In genomic region chr20:23150304-23151007, GRCh38 we compare ENCODE assay signal across 16 cellular contexts.
A peak's percentile ranks its signal among the peaks of the same experiment; 100 is the strongest.
DNase-seq lines count a peak whose midpoint lies in the region; ATAC-seq lines count a peak whose summit lies in the region.
"Had no signal": no experiment of that assay in that cellular context is flagged by ENCODE, and none has a peak within 500 bp of the region (broad histone marks: within the 10 kb centered on the region; RNA-seq: fewer than 3 reads in every experiment).

No MANE protein-coding gene starts in this region.

- H3K9me3 Mint-ChIP-seq in activated naive CD8-positive, alpha-beta T cell treated with anti-CD3 and anti-CD28 coated beads, Interleukin-2, amount 10 ng/mL, durations not matched to agents 7 days and 5 days, result no peaks in the 10 kb centered on the region
- no peaks in the 10 kb centered on the region for H3K9me3 Mint-ChIP-seq in activated naive CD8-positive, alpha-beta T cell treated with anti-CD3 and anti-CD28 coated beads, Interleukin-2, amount 50 U/mL, for 24 hours
- no peaks in the 10 kb centered on the region for H3K9me3 Mint-ChIP-seq in activated CD8-positive, alpha-beta memory T cell treated with anti-CD3 and anti-CD28 coated beads, Interleukin-2, amount 10 ng/mL, durations not matched to agents 7 days and 5 days (ENCODE audit: low read depth)
- no peaks in the 10 kb centered on the region for H3K9me3 Mint-ChIP-seq in activated T-cell treated with anti-CD3 and anti-CD28 coated beads, Interleukin-2, amount 50 U/mL, for 24 hours
- H3K9me3 Mint-ChIP-seq: natural killer cell treated with Interleukin-12 subunit alpha and Interleukin-12 subunit beta and Interleukin-15 and Interleukin-18, amount 100 ng/mL, for 72 hours had no signal

- POLR2A ChIA-PET in activated naive CD8-positive, alpha-beta T cell treated with anti-CD3 and anti-CD28 coated beads, Interleukin-2, amount 10 ng/mL, durations not matched to agents 7 days and 5 days (lab: Charles Lee), result no interaction called here

- H3K27ac Mint-ChIP-seq in activated naive CD8-positive, alpha-beta T cell treated with anti-CD3 and anti-CD28 coated beads, Interleukin-2, amount 10 ng/mL, durations not matched to agents 7 days and 5 days, result peak overlapping the region; percentile 56
- no peak overlapping the region for H3K27ac Mint-ChIP-seq in activated naive CD8-positive, alpha-beta T cell treated with anti-CD3 and anti-CD28 coated beads, Interleukin-2, amount 50 U/mL, for 24 hours
- H3K27ac Mint-ChIP-seq in activated CD8-positive, alpha-beta memory T cell treated with anti-CD3 and anti-CD28 coated beads, Interleukin-2, amount 10 ng/mL, durations not matched to agents 7 days and 5 days, result no peak overlapping the region
- no peak overlapping the region for H3K27ac Mint-ChIP-seq in activated T-cell treated with anti-CD3 and anti-CD28 coated beads, Interleukin-2, amount 50 U/mL, for 24 hours

- no peaks in the 10 kb centered on the region for H3K36me3 Mint-ChIP-seq in activated naive CD8-positive, alpha-beta T cell treated with anti-CD3 and anti-CD28 coated beads, Interleukin-2, amount 10 ng/mL, durations not matched to agents 7 days and 5 days
- H3K36me3 Mint-ChIP-seq in activated naive CD8-positive, alpha-beta T cell treated with anti-CD3 and anti-CD28 coated beads, Interleukin-2, amount 50 U/mL, for 24 hours (ENCODE audit: low read depth), result no peaks in the 10 kb centered on the region
- no peaks in the 10 kb centered on the region for H3K36me3 Mint-ChIP-seq in activated CD8-positive, alpha-beta memory T cell treated with anti-CD3 and anti-CD28 coated beads, Interleukin-2, amount 10 ng/mL, durations not matched to agents 7 days and 5 days
- H3K36me3 Mint-ChIP-seq in activated T-cell treated with anti-CD3 and anti-CD28 coated beads, Interleukin-2, amount 50 U/mL, for 24 hours (ENCODE audit: low read depth), result no peaks in the 10 kb centered on the region
- H3K36me3 Mint-ChIP-seq: natural killer cell treated with Interleukin-12 subunit alpha and Interleukin-12 subunit beta and Interleukin-15 and Interleukin-18, amount 100 ng/mL, for 72 hours had no signal

- no peak overlapping the region for H3K4me3 Mint-ChIP-seq in activated naive CD8-positive, alpha-beta T cell treated with anti-CD3 and anti-CD28 coated beads, Interleukin-2, amount 10 ng/mL, durations not matched to agents 7 days and 5 days
- H3K4me3 Mint-ChIP-seq in activated naive CD8-positive, alpha-beta T cell treated with anti-CD3 and anti-CD28 coated beads, Interleukin-2, amount 50 U/mL, for 24 hours, result no peak overlapping the region
- no peak overlapping the region for H3K4me3 Mint-ChIP-seq in activated CD8-positive, alpha-beta memory T cell treated with anti-CD3 and anti-CD28 coated beads, Interleukin-2, amount 10 ng/mL, durations not matched to agents 7 days and 5 days
- no peak overlapping the region for H3K4me3 Mint-ChIP-seq in activated T-cell treated with anti-CD3 and anti-CD28 coated beads, Interleukin-2, amount 50 U/mL, for 24 hours

- CTCF ChIA-PET in activated CD8-positive, alpha-beta memory T cell treated with anti-CD3 and anti-CD28 coated beads, Interleukin-2, amount 10 ng/mL, durations not matched to agents 7 days and 5 days (lab: Charles Lee), result no interaction called here

- H3K4me1 Mint-ChIP-seq in activated naive CD8-positive, alpha-beta T cell treated with anti-CD3 and anti-CD28 coated beads, Interleukin-2, amount 10 ng/mL, durations not matched to agents 7 days and 5 days, result peaks cover 14% of the 10 kb centered on the region
- H3K4me1 Mint-ChIP-seq in activated naive CD8-positive, alpha-beta T cell treated with anti-CD3 and anti-CD28 coated beads, Interleukin-2, amount 50 U/mL, for 24 hours, result peaks cover 19% of the 10 kb centered on the region
- peaks cover 45% of the 10 kb centered on the region for H3K4me1 Mint-ChIP-seq in activated CD8-positive, alpha-beta memory T cell treated with anti-CD3 and anti-CD28 coated beads, Interleukin-2, amount 10 ng/mL, durations not matched to agents 7 days and 5 days
- peaks cover 21% of the 10 kb centered on the region for H3K4me1 Mint-ChIP-seq in activated T-cell treated with anti-CD3 and anti-CD28 coated beads, Interleukin-2, amount 50 U/mL, for 24 hours (ENCODE audit: low read depth)

- H3K27me3 Mint-ChIP-seq in activated naive CD8-positive, alpha-beta T cell treated with anti-CD3 and anti-CD28 coated beads, Interleukin-2, amount 10 ng/mL, durations not matched to agents 7 days and 5 days, result peaks cover 11% of the 10 kb centered on the region
- no peaks in the 10 kb centered on the region for H3K27me3 Mint-ChIP-seq in activated naive CD8-positive, alpha-beta T cell treated with anti-CD3 and anti-CD28 coated beads, Interleukin-2, amount 50 U/mL, for 24 hours
- H3K27me3 Mint-ChIP-seq in activated CD8-positive, alpha-beta memory T cell treated with anti-CD3 and anti-CD28 coated beads, Interleukin-2, amount 10 ng/mL, durations not matched to agents 7 days and 5 days, result peaks cover 13% of the 10 kb centered on the region
- peaks cover 3% of the 10 kb centered on the region for H3K27me3 Mint-ChIP-seq in activated T-cell treated with anti-CD3 and anti-CD28 coated beads, Interleukin-2, amount 50 U/mL, for 24 hours

- ATAC-seq in activated naive CD8-positive, alpha-beta T cell treated with anti-CD3 and anti-CD28 coated beads, Interleukin-2, amount 10 ng/mL, durations not matched to agents 7 days and 5 days (ENCODE audit: low read depth), result no peak
- ATAC-seq in activated naive CD8-positive, alpha-beta T cell treated with anti-CD3 and anti-CD28 coated beads, Interleukin-2, amount 50 U/mL, for 24 hours, result no peak
- no peak for ATAC-seq in activated CD8-positive, alpha-beta memory T cell treated with anti-CD3 and anti-CD28 coated beads, Interleukin-2, amount 10 ng/mL, durations not matched to agents 7 days and 5 days
- ATAC-seq in GM19455 (IDR thresholded peaks at IDR 0.05; ENCODE audit: unreplicated experiment), result no peak
- ATAC-seq: lower lobe of right lung; natural killer cell treated with Interleukin-12 subunit alpha and Interleukin-12 subunit beta and Interleukin-15 and Interleukin-18, amount 100 ng/mL, for 72 hours; Panc1; SK-N-SH treated with all-trans-retinoic acid at 6 μM for 48 hours had no signal

- no peak for DNase-seq in activated naive CD8-positive, alpha-beta T cell treated with anti-CD3 and anti-CD28 coated beads, Interleukin-2, amount 10 ng/mL, durations not matched to agents 7 days and 5 days
- no peak for DNase-seq in activated naive CD8-positive, alpha-beta T cell treated with anti-CD3 and anti-CD28 coated beads, Interleukin-2, amount 50 U/mL, for 24 hours
- peak; percentile 16 for DNase-seq in activated CD8-positive, alpha-beta memory T cell treated with anti-CD3 and anti-CD28 coated beads, Interleukin-2, amount 10 ng/mL, durations not matched to agents 7 days and 5 days
- peak; percentile 29 for DNase-seq in islet precursor cell
- DNase-seq in stimulated activated CD8-positive, alpha-beta memory T cell treated with anti-CD3 and anti-CD28 coated beads, Interleukin-4, amount 100 ng/mL, for 48 hours, result peak; percentile 10
- no peak for DNase-seq in activated T-cell treated with anti-CD3 and anti-CD28 coated beads, Interleukin-2, amount 50 U/mL, for 24 hours
- no peak for DNase-seq in NCI-H2227 treated with DMSO at 0.1 percent for 48 hours (lab: John Stamatoyannopoulos, UW)
- DNase-seq: foreskin melanocyte; lower lobe of right lung; NCI-H187 treated with DMSO at 0.1 percent for 48 hours; NCI-H526; stimulated activated CD4-positive, alpha-beta T cell treated with anti-CD3 and anti-CD28 coated beads, Interleukin-15, amount 100 ng/mL, for 24 hours had no signal

Comparison
In these comparisons a context has a peak if more than half of its experiments do, and no peak if none do; other contexts are left out.
1. DNase-seq: peak in activated CD8-positive, alpha-beta memory T cell treated with anti-CD3 and anti-CD28 coated beads, Interleukin-2, amount 10 ng/mL, durations not matched to agents 7 days and 5 days (single experiment), islet precursor cell (single experiment) and stimulated activated CD8-positive, alpha-beta memory T cell treated with anti-CD3 and anti-CD28 coated beads, Interleukin-4, amount 100 ng/mL, for 48 hours (single experiment); none in activated naive CD8-positive, alpha-beta T cell treated with anti-CD3 and anti-CD28 coated beads, Interleukin-2, amount 10 ng/mL, durations not matched to agents 7 days and 5 days (single experiment), activated naive CD8-positive, alpha-beta T cell treated with anti-CD3 and anti-CD28 coated beads, Interleukin-2, amount 50 U/mL, for 24 hours (single experiment), activated T-cell treated with anti-CD3 and anti-CD28 coated beads, Interleukin-2, amount 50 U/mL, for 24 hours (single experiment) and NCI-H2227 treated with DMSO at 0.1 percent for 48 hours (single experiment).